Comparison of ENCODE assay signal across 1 cellular context in the genomic region with DNA sequence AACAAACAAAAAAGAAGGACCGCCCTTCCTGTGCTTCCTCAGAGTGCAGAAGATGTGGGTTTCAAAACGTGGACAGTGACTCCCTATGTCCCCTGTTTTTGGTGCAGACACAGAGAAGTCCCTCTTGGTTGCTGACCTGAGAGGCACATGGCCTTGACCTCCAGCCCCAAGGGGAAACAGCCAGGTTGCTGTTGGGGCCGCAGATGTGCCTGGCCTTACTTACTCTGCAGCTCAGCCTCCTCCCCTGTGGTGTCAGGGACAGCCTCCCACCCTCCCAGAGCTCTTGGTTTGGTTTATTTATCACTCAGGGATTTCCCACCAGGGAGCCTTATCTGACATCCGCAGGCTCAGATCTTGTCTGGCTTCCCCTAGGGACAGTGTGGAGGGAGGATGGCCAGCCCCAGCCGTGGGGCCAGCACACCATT.
TF ChIP-seq lines count a peak whose summit lies in the region.

No MANE protein-coding gene starts in this region.

TF ChIP-seq in SK-N-SH, 30 proteins besides CTCF, POLR2A, EP300 and RAD21 (continued from another document):
- TF ChIP-seq, protein P1, sequence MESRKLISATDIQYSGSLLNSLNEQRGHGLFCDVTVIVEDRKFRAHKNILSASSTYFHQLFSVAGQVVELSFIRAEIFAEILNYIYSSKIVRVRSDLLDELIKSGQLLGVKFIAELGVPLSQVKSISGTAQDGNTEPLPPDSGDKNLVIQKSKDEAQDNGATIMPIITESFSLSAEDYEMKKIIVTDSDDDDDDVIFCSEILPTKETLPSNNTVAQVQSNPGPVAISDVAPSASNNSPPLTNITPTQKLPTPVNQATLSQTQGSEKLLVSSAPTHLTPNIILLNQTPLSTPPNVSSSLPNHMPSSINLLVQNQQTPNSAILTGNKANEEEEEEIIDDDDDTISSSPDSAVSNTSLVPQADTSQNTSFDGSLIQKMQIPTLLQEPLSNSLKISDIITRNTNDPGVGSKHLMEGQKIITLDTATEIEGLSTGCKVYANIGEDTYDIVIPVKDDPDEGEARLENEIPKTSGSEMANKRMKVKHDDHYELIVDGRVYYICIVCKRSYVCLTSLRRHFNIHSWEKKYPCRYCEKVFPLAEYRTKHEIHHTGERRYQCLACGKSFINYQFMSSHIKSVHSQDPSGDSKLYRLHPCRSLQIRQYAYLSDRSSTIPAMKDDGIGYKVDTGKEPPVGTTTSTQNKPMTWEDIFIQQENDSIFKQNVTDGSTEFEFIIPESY (IDR thresholded peaks at IDR 0.05; ENCODE audit: borderline replicate concordance, low read depth): no peak
- TF ChIP-seq GABPA (IDR thresholded peaks at IDR 0.05; ENCODE audit: low read depth) (no peak), POLR2AphosphoS5 (IDR thresholded peaks at IDR 0.05; ENCODE audit: low read depth, low read length) (no peak), MXI1 (IDR thresholded peaks at IDR 0.05; ENCODE audit: low read depth, low read length) (no peak), JUND (IDR thresholded peaks at IDR 0.05) (no peak), FOXM1 (IDR thresholded peaks at IDR 0.05; ENCODE audit: low read depth) (no peak), CHD2 (IDR thresholded peaks at IDR 0.05; ENCODE audit: low read length, partially characterized antibody) (no peak), MEF2A (IDR thresholded peaks at IDR 0.05; ENCODE audit: borderline replicate concordance, low read depth) (no peak), TEAD4 (IDR thresholded peaks at IDR 0.05; ENCODE audit: borderline replicate concordance, insufficient read depth) (no peak)
- TF ChIP-seq, protein P2, sequence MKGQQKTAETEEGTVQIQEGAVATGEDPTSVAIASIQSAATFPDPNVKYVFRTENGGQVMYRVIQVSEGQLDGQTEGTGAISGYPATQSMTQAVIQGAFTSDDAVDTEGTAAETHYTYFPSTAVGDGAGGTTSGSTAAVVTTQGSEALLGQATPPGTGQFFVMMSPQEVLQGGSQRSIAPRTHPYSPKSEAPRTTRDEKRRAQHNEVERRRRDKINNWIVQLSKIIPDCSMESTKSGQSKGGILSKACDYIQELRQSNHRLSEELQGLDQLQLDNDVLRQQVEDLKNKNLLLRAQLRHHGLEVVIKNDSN (IDR thresholded peaks at IDR 0.05; ENCODE audit: borderline replicate concordance, low read depth): no peak
